Comparison of ENCODE assay signal across 18 cellular contexts in genomic region chr11:115711021-115711420, GRCh38.
DNase-seq lines count a peak whose midpoint lies in the region; ATAC-seq and TF ChIP-seq lines count a peak whose summit lies in the region.
"Had no signal": no experiment of that assay in that cellular context is flagged by ENCODE, and none has a peak within 500 bp of the region (broad histone marks: within the 10 kb centered on the region; RNA-seq: fewer than 3 reads in every experiment).

No MANE protein-coding gene starts in this region.

- no peak overlapping the region for H2BK12ac ChIP-seq in mesenchymal stem cell (ENCODE audit: low read length in 2 of 2)

- no peak overlapping the region for H2BK120ac ChIP-seq in mesenchymal stem cell (ENCODE audit: low read depth, low read length)

- TF ChIP-seq CTCF in astrocyte of the spinal cord (IDR thresholded peaks at IDR 0.05; ENCODE audit: low read depth, low read length) (no peak), sigmoid colon (IDR thresholded peaks at IDR 0.05) (no peak), heart right ventricle (IDR thresholded peaks at IDR 0.05) (no peak)

- no peak overlapping the region for H2AK5ac ChIP-seq in mesenchymal stem cell (ENCODE audit: low read length, severe bottlenecking)

- H3K4ac ChIP-seq in mesenchymal stem cell (ENCODE audit: low read depth in 1 of 2, low read length in 2 of 2) = no peak overlapping the region

- no peak overlapping the region for H2AFZ ChIP-seq in mesenchymal stem cell (ENCODE audit: low read depth, low read length)

- DNase-seq in DMS79 (lab: John Stamatoyannopoulos, UW) (peak; percentile 42), NCI-H2171 (lab: John Stamatoyannopoulos, UW) (peak; percentile 36), astrocyte of the spinal cord (ENCODE audit: low read depth, low spot score) (peak; percentile 10), sigmoid colon (peak; percentile 17), SK-N-DZ (ENCODE audit: low spot score) (no peak), mesenchymal stem cell (no peak), heart right ventricle (no peak)
- DNase-seq: ACHN, COR-L47, H9, IMR-90, Karpas-422, MG63, NCI-H1105 treated with DMSO at 0.1 percent for 48 hours, NCI-H1930, NCI-H526, RPMI8226, SIG-M5 had no signal

- no peak overlapping the region for H3K27ac ChIP-seq in sigmoid colon
- H3K27ac ChIP-seq in mesenchymal stem cell (ENCODE audit: low read length, poor library complexity, severe bottlenecking) = no peak overlapping the region
- no peak overlapping the region for H3K27ac ChIP-seq in heart right ventricle

- no peak overlapping the region for H3K9ac ChIP-seq in mesenchymal stem cell (ENCODE audit: low read length)

- no peak for TF ChIP-seq POLR2A in sigmoid colon (IDR thresholded peaks at IDR 0.05)

- TF ChIP-seq EP300 in sigmoid colon (IDR thresholded peaks at IDR 0.05) = no peak

- no peak overlapping the region for H2BK5ac ChIP-seq in mesenchymal stem cell (ENCODE audit: low read depth, low read length, poor library complexity, severe bottlenecking)

- H3K4me3 ChIP-seq in astrocyte of the spinal cord (ENCODE audit: low read depth, low read length) (no peak overlapping the region), sigmoid colon (no peak overlapping the region), mesenchymal stem cell (ENCODE audit: insufficient read depth in 1 of 2, low read depth in 1 of 2, low read length in 2 of 2) (no peak overlapping the region), heart right ventricle (no peak overlapping the region)
- H3K4me3 ChIP-seq: MG63 had no signal

- no peaks in the 10 kb centered on the region for H3K9me3 ChIP-seq in sigmoid colon
- H3K9me3 ChIP-seq in mesenchymal stem cell (ENCODE audit: control insufficient read depth, low read length) = no peaks in the 10 kb centered on the region
- no peaks in the 10 kb centered on the region for H3K9me3 ChIP-seq in heart right ventricle
- H3K9me3 ChIP-seq: MG63 had no signal

- H3K14ac ChIP-seq in mesenchymal stem cell (ENCODE audit: low read length in 2 of 2) = no peak overlapping the region

- intact Hi-C loops in sigmoid colon (cut with DNase I) = no loop called here
- intact Hi-C loops in heart right ventricle (cut with DNase I) = no loop called here

- H4K8ac ChIP-seq in mesenchymal stem cell (ENCODE audit: low read length) = no peak overlapping the region

- no peak for ATAC-seq in heart right ventricle

- no peaks in the 10 kb centered on the region for H3K79me1 ChIP-seq in mesenchymal stem cell (replicated peaks; ENCODE audit: low read length, poor library complexity, severe bottlenecking)

- H3K27me3 ChIP-seq in sigmoid colon = peaks cover 0 to 3% (median 0%) of the 10 kb centered on the region in 3 donors
- peaks cover 18 to 31% of the 10 kb centered on the region in 2 experiments for H3K27me3 ChIP-seq in mesenchymal stem cell (ENCODE audit: control insufficient read depth in 1 of 2, insufficient read depth in 1 of 2, low read length in 2 of 2)
- peaks cover 0 to 6% (median 0%) of the 10 kb centered on the region in 7 donors for H3K27me3 ChIP-seq in heart right ventricle
- H3K27me3 ChIP-seq: MG63 had no signal

- H4K91ac ChIP-seq in mesenchymal stem cell (ENCODE audit: low read length) = no peak overlapping the region

- H3K36me3 ChIP-seq in sigmoid colon (no peaks in the 10 kb centered on the region), mesenchymal stem cell (ENCODE audit: control insufficient read depth in 1 of 2, insufficient read depth in 2 of 2, low read depth in 1 of 2, low read length in 2 of 2) (no peaks in the 10 kb centered on the region), heart right ventricle (no peaks in the 10 kb centered on the region)
- H3K36me3 ChIP-seq: MG63 had no signal

- WGBS in sigmoid colon, 2 donors = 91 to 93% methylated on average over 20 of the region's 20 CpGs
- WGBS in mesenchymal stem cell = 94% methylated on average over 20 of the region's 20 CpGs
- 88 to 89% methylated on average over 20 of the region's 20 CpGs for WGBS in heart right ventricle, 2 donors

- H3K4me2 ChIP-seq in mesenchymal stem cell (ENCODE audit: low read length, poor library complexity, severe bottlenecking) = no peak overlapping the region

- in situ Hi-C loops in astrocyte of the spinal cord (cut with HindIII; ENCODE audit: low sequenced_read_pairs) = no loop called here

- H3K23ac ChIP-seq in mesenchymal stem cell (ENCODE audit: low read length in 2 of 2) = no peak overlapping the region

- H3K4me1 ChIP-seq in sigmoid colon = peaks cover 0 to 12% (median 5%) of the 10 kb centered on the region in 4 donors
- H3K4me1 ChIP-seq in mesenchymal stem cell (ENCODE audit: control insufficient read depth, insufficient read depth, low read depth, low read length) = peaks cover 5% of the 10 kb centered on the region
- peaks cover 0 to 40% (median 0%) of the 10 kb centered on the region in 9 donors for H3K4me1 ChIP-seq in heart right ventricle

- H2BK15ac ChIP-seq in mesenchymal stem cell (ENCODE audit: low read depth, poor library complexity, severe bottlenecking) = no peak overlapping the region

- H3K18ac ChIP-seq in mesenchymal stem cell (ENCODE audit: low read depth in 1 of 2, low read length in 2 of 2) = no peak overlapping the region

Comparison
In these comparisons a context has a peak if more than half of its experiments do, and no peak if none do; other contexts are left out.
1. DNase-seq: peak in DMS79 (single experiment), NCI-H2171 (single experiment), astrocyte of the spinal cord (single experiment) and sigmoid colon (single experiment); none in SK-N-DZ (single experiment), mesenchymal stem cell (single experiment) and heart right ventricle (0 of 2).